8 cellular contexts compared by ENCODE assay signal in the genomic region with DNA sequence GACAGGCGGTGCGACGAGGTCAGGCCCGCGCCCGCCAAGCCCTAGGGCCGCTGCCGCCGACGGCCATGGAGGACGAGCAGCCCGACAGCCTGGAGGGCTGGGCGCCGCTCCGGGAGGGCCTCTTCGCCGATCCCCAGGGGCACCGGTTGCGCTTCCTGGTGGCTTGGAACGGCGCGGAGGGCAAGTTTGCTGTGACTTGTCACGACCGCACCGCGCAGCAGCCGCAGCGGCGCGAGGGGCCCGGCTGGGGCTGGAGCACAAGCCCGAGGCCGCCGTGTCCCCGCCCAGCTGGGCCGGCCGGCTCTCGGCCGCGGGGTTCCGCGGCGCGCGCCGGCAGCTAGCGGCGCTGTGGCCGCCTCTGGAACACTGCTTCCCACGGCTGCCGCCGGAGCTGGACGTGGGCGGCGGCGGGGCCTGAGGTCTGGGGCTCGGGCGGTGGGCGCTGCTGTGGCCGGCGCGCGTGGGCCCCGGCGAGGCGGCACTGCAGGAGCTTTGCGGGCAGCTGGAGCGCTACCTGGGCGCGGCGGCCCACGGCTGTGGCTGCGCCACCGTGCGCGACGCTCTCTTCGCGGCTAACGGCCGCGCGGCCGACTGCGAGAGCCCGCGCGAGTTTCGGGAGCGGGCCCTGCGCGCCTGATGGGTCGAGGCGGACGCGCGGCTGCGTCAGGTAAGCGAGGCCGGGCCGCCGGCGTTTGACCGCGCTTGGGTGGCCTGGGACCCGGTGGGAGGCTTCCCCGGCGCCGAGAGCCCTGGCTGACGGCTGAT.
DNase-seq lines count a peak whose midpoint lies in the region; ATAC-seq and TF ChIP-seq lines count a peak whose summit lies in the region.
"Not testable (repeated sequence)": the region's sequence is repeated elsewhere in the genome, so short reads cannot be mapped to it uniquely, and the experiment has no call there.

No MANE protein-coding gene starts in this region.

- peak overlapping the region; percentile 76 for H2AFZ ChIP-seq in mammary epithelial cell (ENCODE audit: low read depth, low read length)

- peak; percentile 99 to 100 for ATAC-seq in right cardiac atrium

- CTCF ChIA-PET in mammary epithelial cell (lab: Charles Lee; ENCODE audit: low non-redundant PET): not testable (repeated sequence)

- TF ChIP-seq CTCF in GM12864 (IDR thresholded peaks at IDR 0.05; ENCODE audit: low read depth, low read length, missing control alignments); LNCaP clone FGC (IDR thresholded peaks at IDR 0.05; ENCODE audit: control insufficient read depth, extremely low read depth, insufficient read depth); mammary epithelial cell (conservative IDR thresholded peaks at IDR 0.05 in 1 of 2, IDR thresholded peaks at IDR 0.05 in 1 of 2; ENCODE audit: extremely low read depth in 1 of 2, insufficient read depth in 1 of 2, low read depth in 1 of 2, low read length in 2 of 2); osteocyte (IDR thresholded peaks at IDR 0.05); tibial artery (IDR thresholded peaks at IDR 0.05): not testable (repeated sequence)

- dilution Hi-C loops in mammary epithelial cell (cut with HindIII; ENCODE audit: low sequenced_read_pairs): not testable (repeated sequence)

- H3K36me3 Mint-ChIP-seq in osteocyte (ENCODE audit: unreplicated experiment): not testable (repeated sequence)

- not testable (repeated sequence) for BruUV-seq in mammary epithelial cell (replicated peaks; lab: Mats Ljungman, UMichigan)

- H3K27ac ChIP-seq in mammary epithelial cell (ENCODE audit: insufficient read depth, low read depth, low read length): not testable (repeated sequence)
- H3K27ac ChIP-seq in right cardiac atrium (ENCODE audit: low read length) (peak overlapping the region; percentile 73), tibial artery (peak overlapping the region; percentile 85 to 92)

- H3K9me3 Mint-ChIP-seq in osteocyte (ENCODE audit: unreplicated experiment): not testable (repeated sequence)

- 0% methylated on average over 6 of the region's 110 CpGs for WGBS in mammary epithelial cell (ENCODE audit: low coverage, missing lambda C conversion rate)
- WGBS in right cardiac atrium: under 1% methylated on average over 100 of the region's 110 CpGs

- intact Hi-C loops in mammary epithelial cell (cut with micrococcal nuclease); right cardiac atrium (cut with DNase I); tibial artery (cut with DNase I; ENCODE audit: low total_unique reads): not testable (repeated sequence)

- H3K27ac Mint-ChIP-seq in osteocyte (ENCODE audit: unreplicated experiment): peak overlapping the region; percentile 98

- not testable (repeated sequence) for H3K9me3 ChIP-seq in mammary epithelial cell (replicated peaks; ENCODE audit: insufficient read depth, low read length); right cardiac atrium (ENCODE audit: control insufficient read depth, low read length); tibial artery

- not testable (repeated sequence) for H3K4me1 ChIP-seq in mammary epithelial cell (ENCODE audit: insufficient read depth, low read length); right cardiac atrium (ENCODE audit: control insufficient read depth, insufficient read depth, low read length); tibial artery

- H4K20me1 ChIP-seq in mammary epithelial cell (ENCODE audit: insufficient read depth, low read length): not testable (repeated sequence)

- not testable (repeated sequence) for H3K79me2 ChIP-seq in mammary epithelial cell (ENCODE audit: insufficient read depth, low read length)

- not testable (repeated sequence) for DNase-seq in GM12864 (ENCODE audit: low read depth); LNCaP clone FGC (ENCODE audit: low read depth)
- DNase-seq in HCEC 1CT (peak; percentile 15), mammary epithelial cell (peak; percentile 28), right cardiac atrium (peak; percentile 47 to 82 (median 80)), osteocyte (ENCODE audit: extremely low spot score, unreplicated experiment) (peak; percentile 85), tibial artery (peak; percentile 22 to 69)
- peak; percentile 41 for DNase-seq in activated CD4-positive, CD25-positive, alpha-beta regulatory T cell treated with anti-CD3 and anti-CD28 coated beads, Interleukin-2, amount 50 U/mL, for 72 hours

- H3K4me2 ChIP-seq in mammary epithelial cell (ENCODE audit: insufficient read depth, low read depth, low read length): peak overlapping the region; percentile 42

- H3K9ac ChIP-seq in mammary epithelial cell (ENCODE audit: insufficient read depth, low read length): not testable (repeated sequence)

- not testable (repeated sequence) for H3K27me3 Mint-ChIP-seq in osteocyte (ENCODE audit: unreplicated experiment)

- H3K27me3 ChIP-seq in mammary epithelial cell (ENCODE audit: insufficient read depth, low read length); right cardiac atrium (ENCODE audit: control insufficient read depth, insufficient read depth); tibial artery: not testable (repeated sequence)

- H3K4me3 ChIP-seq in GM12864 (ENCODE audit: low read depth, low read length): peak overlapping the region; percentile 29; the same call in 1 of the 2 replicates
- H3K4me3 ChIP-seq in LNCaP clone FGC (ENCODE audit: low read depth, low read length): peak overlapping the region; percentile 53
- peak overlapping the region; percentile 51 to 53 (median 51) for H3K4me3 ChIP-seq in mammary epithelial cell (replicated peaks in 1 of 3; ENCODE audit: insufficient read depth in 1 of 3, low read depth in 2 of 3, low read length in 3 of 3)
- H3K4me3 ChIP-seq in right cardiac atrium (ENCODE audit: low read length): peak overlapping the region; percentile 45
- peak overlapping the region; percentile 58 to 67 for H3K4me3 ChIP-seq in tibial artery

- H3K4me1 Mint-ChIP-seq in osteocyte (ENCODE audit: unreplicated experiment): peaks cover 13% of the 10 kb centered on the region

- not testable (repeated sequence) for H3K36me3 ChIP-seq in mammary epithelial cell (ENCODE audit: insufficient read depth, low read length); tibial artery

- in situ Hi-C loops in mammary epithelial cell (cut with MboI; ENCODE audit: low sequenced_read_pairs in 2 of 2): not testable (repeated sequence)

- H3K4me3 Mint-ChIP-seq in osteocyte (ENCODE audit: unreplicated experiment): peak overlapping the region; percentile 79
